ENCODE assay signal across 24 cellular contexts in the genomic region with DNA sequence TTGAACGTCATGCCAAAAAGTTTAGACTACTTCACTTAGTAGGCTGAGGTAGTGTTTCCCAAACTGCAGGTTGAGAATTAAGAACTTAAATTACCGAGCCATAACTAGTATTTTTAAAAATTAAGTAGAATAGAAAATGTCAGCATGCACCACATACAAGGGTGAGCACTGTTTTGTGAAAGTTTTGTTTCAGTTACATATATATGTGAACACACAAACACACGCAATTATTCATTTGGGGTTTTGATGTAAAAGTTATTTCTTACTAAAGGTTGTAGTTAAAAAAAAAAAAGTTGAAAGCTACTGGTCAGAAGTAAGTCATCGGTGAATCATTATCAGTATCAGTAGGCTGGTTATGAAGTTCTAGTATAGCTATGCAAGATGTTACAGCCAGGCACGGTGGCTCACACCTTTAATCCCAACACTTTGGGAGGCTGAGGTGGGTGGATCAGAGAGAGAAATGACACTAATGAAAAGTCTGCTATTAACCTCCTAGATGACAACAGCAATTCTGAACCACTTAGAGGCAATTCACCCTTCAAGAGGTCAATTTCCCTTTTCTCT. TPM values are rescaled to one million over a fixed set of nuclear protein-coding genes. Genes with fewer than 3 reads are reported as not detected.
DNase-seq lines count a peak whose midpoint lies in the region; ATAC-seq, FAIRE-seq and TF ChIP-seq lines count a peak whose summit lies in the region.
"Had no signal": no experiment of that assay in that cellular context is flagged by ENCODE, and none has a peak within 500 bp of the region (broad histone marks: within the 10 kb centered on the region; RNA-seq: fewer than 3 reads in every experiment).

No MANE protein-coding gene starts in this region.

- no peak for DNase-seq in activated CD4-positive, CD25-positive, alpha-beta regulatory T cell (lab: John Stamatoyannopoulos, UW)
- no peak for DNase-seq in A549 (ENCODE audit: low read depth in 1 of 2, low spot score in 1 of 2)
- DNase-seq in PC-3: peak; percentile 35
- DNase-seq in foreskin keratinocyte: peak in 1 of 2 donors; percentile 26
- no peak for DNase-seq in NCI-H2196 treated with DMSO at 0.1 percent for 48 hours (lab: John Stamatoyannopoulos, UW; ENCODE audit: unreplicated experiment)
- DNase-seq in SHP77 treated with DMSO at 0.1 percent for 48 hours (lab: John Stamatoyannopoulos, UW): no peak
- DNase-seq: BE2C, heart left ventricle, Kasumi-1, NCI-H1092 treated with DMSO at 0.1 percent for 48 hours, NCI-H2081 treated with DMSO at 0.1 percent for 48 hours, NCI-H526 treated with DMSO at 0.1 percent for 48 hours, SHP77 had no signal

- no peaks in the 10 kb centered on the region for H3K36me3 ChIP-seq in PC-3 (ENCODE audit: low read depth, low read length)
- H3K36me3 ChIP-seq: ascending aorta, BE2C had no signal

- H3K79me2 ChIP-seq in PC-3 (ENCODE audit: low read length): peaks cover 6% of the 10 kb centered on the region; the same call in 1 of the 2 replicates

- H3K4me1 ChIP-seq in A549 (peaks cover 30% of the 10 kb centered on the region), PC-3 (ENCODE audit: insufficient read depth, low read length) (no peaks in the 10 kb centered on the region), foreskin keratinocyte (no peaks in the 10 kb centered on the region)
- H3K4me1 ChIP-seq: ascending aorta, BE2C, heart left ventricle had no signal

- POLR2A ChIA-PET in A549 (lab: Yijun Ruan, JAX): interaction anchor here (1.1 to 1.2 kb wide), 2 partner anchors 9 to 17 kb away, joined by 3 read pairs; no protein-coding TSS in a partner anchor
- POLR2A ChIA-PET in PC-3 (lab: Charles Lee; ENCODE audit: unreplicated experiment): interaction anchor here (0.8 kb wide), 1 partner anchor 112 kb away, joined by 4 read pairs; no protein-coding TSS in a partner anchor

- H2AFZ ChIP-seq in PC-3 (ENCODE audit: low read length): no peak overlapping the region

- H3K9me2 ChIP-seq in PC-3 (replicated peaks; ENCODE audit: low read length): no peaks in the 10 kb centered on the region

- H3F3A ChIP-seq in PC-3 (ENCODE audit: low read length, unreplicated experiment): no peaks in the 10 kb centered on the region

- H3K27me3 ChIP-seq in PC-3 (ENCODE audit: low read length) (no peaks in the 10 kb centered on the region), foreskin keratinocyte (no peaks in the 10 kb centered on the region)
- H3K27me3 ChIP-seq: ascending aorta, BE2C, heart left ventricle had no signal

- H3K4me2 ChIP-seq in A549 (no peak overlapping the region), PC-3 (ENCODE audit: low read length) (no peak overlapping the region)

- TF ChIP-seq POLR2A in A549 (IDR thresholded peaks at IDR 0.05; ENCODE audit: low read length): no peak

- no peak for TF ChIP-seq RAD21 in A549 (conservative IDR thresholded peaks at IDR 0.05 in 1 of 2, IDR thresholded peaks at IDR 0.05 in 1 of 2)

- WGBS in A549 (ENCODE audit: missing lambda C conversion rate): 79% methylated on average over 5 of the region's 5 CpGs

- CTCF ChIA-PET in A549 (lab: Yijun Ruan, JAX): interaction anchor here (0.6 to 1.7 kb wide), 5 partner anchors 10 to 903 kb away, joined by 3 to 8 read pairs (median 4); no protein-coding TSS in a partner anchor
- CTCF ChIA-PET in PC-3 (lab: Charles Lee): no interaction called here

- no peak for TF ChIP-seq EP300 in A549 (IDR thresholded peaks at IDR 0.05)

- intact Hi-C loops in PC-3 (cut with micrococcal nuclease): no loop called here

- H3K27ac ChIP-seq in A549 (peak overlapping the region in 1 of 2 experiments; percentile 29; a peak in 1 of 6 replicates), PC-3 (ENCODE audit: low read length) (no peak overlapping the region), foreskin keratinocyte (no peak overlapping the region)
- H3K27ac ChIP-seq: ascending aorta, heart left ventricle, VCaP had no signal

- H3K4me3 ChIP-seq in A549: no peak overlapping the region
- H3K4me3 ChIP-seq in PC-3 (ENCODE audit: low read length): no peak overlapping the region
- H3K4me3 ChIP-seq: ascending aorta, heart left ventricle had no signal

- H3K9me3 ChIP-seq in A549: no peaks in the 10 kb centered on the region
- no peaks in the 10 kb centered on the region for H3K9me3 ChIP-seq in PC-3 (ENCODE audit: low read length)
- H3K9me3 ChIP-seq: ascending aorta, BE2C, heart left ventricle had no signal

- peak; percentile 96 to 97 for ATAC-seq in activated CD4-positive, CD25-positive, alpha-beta regulatory T cell treated with anti-CD3 and anti-CD28 coated beads, Interleukin-2, amount 50 U/mL, for 24 hours
- ATAC-seq in A549 (peak in 1 of 2 experiments; percentile 29; a peak in 2 of 6 replicates), PC-3 (peak; percentile 56), foreskin keratinocyte (peak; percentile 45), GM21381 (IDR thresholded peaks at IDR 0.05; ENCODE audit: unreplicated experiment) (no peak)
- ATAC-seq: heart left ventricle had no signal

- H4K20me1 ChIP-seq in PC-3 (ENCODE audit: low read length): no peaks in the 10 kb centered on the region

- H3K9ac ChIP-seq in PC-3 (ENCODE audit: low read length): no peak overlapping the region

- BruUV-seq in PC-3 (replicated peaks; lab: Mats Ljungman, UMichigan): no TSS peak

- peak; percentile 97 for FAIRE-seq in A549 (lab: Jason Lieb, UNC)

- no peak for TF ChIP-seq CTCF in A549 (IDR thresholded peaks at IDR 0.05)
- TF ChIP-seq CTCF in PC-3 (conservative IDR thresholded peaks at IDR 0.05; ENCODE audit: low read depth, low read length): no peak
- no peak for TF ChIP-seq CTCF in foreskin keratinocyte (conservative IDR thresholded peaks at IDR 0.05)

TF ChIP-seq in A549, 52 proteins besides CTCF, POLR2A, EP300 and RAD21:
- no peak for TF ChIP-seq SMC3 (IDR thresholded peaks at IDR 0.05)
- no peak for TF ChIP-seq HOXB13 (CRISPR knock-in tag; IDR thresholded peaks at IDR 0.05; ENCODE audit: low read depth)
- no peak for TF ChIP-seq CBX8 (IDR thresholded peaks at IDR 0.05)
- no peak for TF ChIP-seq POLR2AphosphoS2 (conservative IDR thresholded peaks at IDR 0.05; ENCODE audit: low read length)
- TF ChIP-seq MAFK (IDR thresholded peaks at IDR 0.05; ENCODE audit: partially characterized antibody): no peak
- TF ChIP-seq, protein P1, sequence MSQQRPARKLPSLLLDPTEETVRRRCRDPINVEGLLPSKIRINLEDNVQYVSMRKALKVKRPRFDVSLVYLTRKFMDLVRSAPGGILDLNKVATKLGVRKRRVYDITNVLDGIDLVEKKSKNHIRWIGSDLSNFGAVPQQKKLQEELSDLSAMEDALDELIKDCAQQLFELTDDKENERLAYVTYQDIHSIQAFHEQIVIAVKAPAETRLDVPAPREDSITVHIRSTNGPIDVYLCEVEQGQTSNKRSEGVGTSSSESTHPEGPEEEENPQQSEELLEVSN (IDR thresholded peaks at IDR 0.05; ENCODE audit: borderline replicate concordance, low read depth): no peak
- TF ChIP-seq SREBF2 (IDR thresholded peaks at IDR 0.05): no peak
- TF ChIP-seq RNF2 (IDR thresholded peaks at IDR 0.05; ENCODE audit: borderline replicate concordance, low read depth): no peak

RNA-seq across cellular contexts. Expression of gene FASTKD5, which starts 24.1 kb away (rescaled TPM):
- polyA plus RNA-seq in A549 (2011; rRNA removed) (39.5 and 43.4 TPM in 2 replicates), A549 (2017; fragmentation: RNase III; extraction: RNeasy Plus Mini Kit Qiagen cat#74134 plus additional on column Dnase treatment) (33.0 to 36.4 TPM (median 33.9 TPM) in 3 replicates), foreskin keratinocyte (9.8 and 10.4 TPM in 2 replicates)
- polyA plus RNA-seq in A549 (2012; cell fraction: cytosol; rRNA removed): 17.3 and 21.1 TPM in 2 replicates
- 15.5 and 24.5 TPM in 2 replicates for polyA plus RNA-seq in A549 (2012; cell fraction: nucleus; rRNA removed)
- polyA minus RNA-seq in A549 (2011; rRNA and poly(A)+ RNA removed): 30.7 and 32.9 TPM in 2 replicates
- total RNA-seq in PC-3 (2014; rRNA removed) (16.8 and 25.2 TPM in 2 replicates), foreskin keratinocyte (17.6 and 19.1 TPM in 2 replicates)

RNA-seq across cellular contexts. Expression of gene UBOX5, which starts 24.1 kb away (rescaled TPM):
- polyA plus RNA-seq in A549 (2011; rRNA removed) (3.4 and 4.3 TPM in 2 replicates), A549 (2017; fragmentation: RNase III; extraction: RNeasy Plus Mini Kit Qiagen cat#74134 plus additional on column Dnase treatment) (4.0 to 5.3 TPM (median 4.2 TPM) in 3 replicates), foreskin keratinocyte (3.3 TPM in 2 replicates)
- polyA plus RNA-seq in A549 (2012; cell fraction: cytosol; rRNA removed): 2.3 and 3.1 TPM in 2 replicates
- 4.7 and 4.8 TPM in 2 replicates for polyA plus RNA-seq in A549 (2012; cell fraction: nucleus; rRNA removed)
- 6.7 and 6.9 TPM in 2 replicates for polyA minus RNA-seq in A549 (2011; rRNA and poly(A)+ RNA removed)
- total RNA-seq in PC-3 (2014; rRNA removed) (4.3 and 4.5 TPM in 2 replicates), foreskin keratinocyte (4.5 TPM in 2 replicates)

RNA-seq across cellular contexts. Expression of gene LZTS3, which starts 37.8 kb away (rescaled TPM):
- 3.8 and 5.3 TPM in 2 replicates for polyA plus RNA-seq in A549 (2011; rRNA removed)
- 4.1 and 5.5 TPM in 2 replicates for polyA plus RNA-seq in A549 (2012; cell fraction: cytosol; rRNA removed)
- polyA plus RNA-seq in A549 (2012; cell fraction: nucleus; rRNA removed): 11.4 and 13.2 TPM in 2 replicates
- 2.8 to 4.2 TPM (median 3.8 TPM) in 3 replicates for polyA plus RNA-seq in A549 (2017; fragmentation: RNase III; extraction: RNeasy Plus Mini Kit Qiagen cat#74134 plus additional on column Dnase treatment)
- polyA minus RNA-seq in A549 (2011; rRNA and poly(A)+ RNA removed): 5.5 and 5.6 TPM in 2 replicates
- total RNA-seq in PC-3 (2014; rRNA removed): 6.4 and 8.9 TPM in 2 replicates
- total RNA-seq in foreskin keratinocyte: 3.1 and 3.3 TPM in 2 replicates
- polyA plus RNA-seq in foreskin keratinocyte: 1.8 and 2.4 TPM in 2 replicates

RNA-seq across cellular contexts. Expression of gene AVP, which starts 51.1 kb away (rescaled TPM):
- not detected in 2 replicates for polyA plus RNA-seq in A549 (2011; rRNA removed)
- polyA plus RNA-seq in A549 (2012; cell fraction: cytosol; rRNA removed): not detected in 2 replicates
- polyA plus RNA-seq in A549 (2012; cell fraction: nucleus; rRNA removed): not detected in 2 replicates
- not detected in 3 replicates for polyA plus RNA-seq in A549 (2017; fragmentation: RNase III; extraction: RNeasy Plus Mini Kit Qiagen cat#74134 plus additional on column Dnase treatment)
- not detected in 2 replicates for polyA minus RNA-seq in A549 (2011; rRNA and poly(A)+ RNA removed)
- not detected in 2 replicates for total RNA-seq in PC-3 (2014; rRNA removed)
- not detected in 2 replicates for total RNA-seq in foreskin keratinocyte
- polyA plus RNA-seq in foreskin keratinocyte: not detected in 2 replicates
- total RNA-seq: A172; activated CD8-positive, alpha-beta memory T cell treated with anti-CD3 and anti-CD28 coated beads for 36 hours; ascending aorta; chondrocyte; fibroblast of lung; heart left ventricle; HT-29; liver; T-helper 1 cell treated with Interleukin-12 subunit alpha and Interleukin-12 subunit beta and Interleukin-4 antibody, amounts not matched to agents 30 ng/mL and 1 ng/mL, for 36 hours had no signal
- polyA plus RNA-seq: fibroblast of lung, heart left ventricle had no signal
